13 cellular contexts compared by ENCODE assay signal in genomic region chr6:133130863-133131262, GRCh38.
DNase-seq lines count a peak whose midpoint lies in the region; ATAC-seq, FAIRE-seq and TF ChIP-seq lines count a peak whose summit lies in the region.
"Had no signal": no experiment of that assay in that cellular context is flagged by ENCODE, and none has a peak within 500 bp of the region (broad histone marks: within the 10 kb centered on the region; RNA-seq: fewer than 3 reads in every experiment).

No MANE protein-coding gene starts in this region.

- H3K36me3 Mint-ChIP-seq in MCF 10A (ENCODE audit: insufficient read depth, unreplicated experiment), result no peaks in the 10 kb centered on the region

- intact Hi-C loops in MCF 10A (cut with micrococcal nuclease) (no loop called here), HepG2 (cut with micrococcal nuclease; ENCODE audit: unreplicated experiment) (no loop called here)

- H3K4me1 ChIP-seq in BE2C (peaks cover 25% of the 10 kb centered on the region), HepG2 (ENCODE audit: insufficient read depth, low read length) (no peaks in the 10 kb centered on the region)

- TF ChIP-seq CTCF in BE2C (IDR thresholded peaks at IDR 0.05; ENCODE audit: low read depth, low read length) (no peak), MCF 10A (IDR thresholded peaks at IDR 0.05; ENCODE audit: unreplicated experiment) (no peak), HepG2 (CRISPR knock-in tag; IDR thresholded peaks at IDR 0.05) (no peak)

- H3K9me3 ChIP-seq in BE2C (no peaks in the 10 kb centered on the region), HepG2 (ENCODE audit: low read length) (no peaks in the 10 kb centered on the region)

- H3K4me3 Mint-ChIP-seq in MCF 10A (ENCODE audit: unreplicated experiment), result no peak overlapping the region

- DNase-seq in BE2C (peak; percentile 13), NCI-H1092 treated with DMSO at 0.1 percent for 48 hours (lab: John Stamatoyannopoulos, UW) (peak; percentile 41), MCF 10A (ENCODE audit: unreplicated experiment) (peak; percentile 55), HepG2 (ENCODE audit: low spot score) (peak; percentile 62), G401 (ENCODE audit: low spot score) (no peak)
- no peak for DNase-seq in activated CD8-positive, alpha-beta memory T cell treated with anti-CD3 and anti-CD28 coated beads for 24 hours
- no peak for DNase-seq in stimulated activated CD4-positive, alpha-beta T cell treated with anti-CD3 and anti-CD28 coated beads, Interleukin-1b, Interleukin-23, amount 100 ng/mL, for 48 hours
- DNase-seq: Karpas-422; left colon; RPMI8226; stimulated activated naive CD4-positive, alpha-beta T cell treated with Interleukin-2 at 50 U/mL for 16 hours had no signal

- no peaks in the 10 kb centered on the region for H3K36me3 ChIP-seq in BE2C
- no peaks in the 10 kb centered on the region for H3K36me3 ChIP-seq in HepG2 (replicated peaks in 1 of 2; ENCODE audit: control insufficient read depth in 1 of 2, insufficient read depth in 2 of 2, low read length in 2 of 2)

- in situ Hi-C loops in HepG2 (cut with HindIII; ENCODE audit: extremely low pct_ligation_motif_present, low pct_unique_long_range_greater_than_20kb), result no loop called here
- in situ Hi-C loops in G401 (cut with HindIII; ENCODE audit: low sequenced_read_pairs), result no loop called here

- no peaks in the 10 kb centered on the region for H4K20me1 ChIP-seq in HepG2 (ENCODE audit: insufficient read depth, low read length)

- no peak for TF ChIP-seq POLR2A in HepG2 (IDR thresholded peaks at IDR 0.05; ENCODE audit: insufficient read depth in 1 of 2, low read depth in 2 of 2, low read length in 2 of 2)

- peaks cover 11% of the 10 kb centered on the region for H3K4me1 Mint-ChIP-seq in MCF 10A (ENCODE audit: insufficient read depth, unreplicated experiment)

- peaks cover 11% of the 10 kb centered on the region for H3K27me3 Mint-ChIP-seq in MCF 10A (ENCODE audit: insufficient read depth, unreplicated experiment)

- ATAC-seq in HepG2 (peak; percentile 75), GM18858 (IDR thresholded peaks at IDR 0.05; ENCODE audit: unreplicated experiment) (no peak)
- ATAC-seq: left colon had no signal

- H3K4me3 ChIP-seq in BE2C (ENCODE audit: low read depth, low read length) (no peak overlapping the region), HepG2 (replicated peaks in 1 of 3; ENCODE audit: insufficient read depth in 1 of 3, low read depth in 2 of 3, low read length in 3 of 3) (no peak overlapping the region)
- H3K4me3 ChIP-seq: skin epidermis had no signal

- WGBS in HepG2 (ENCODE audit: low lambda C conversion rate), result 0% methylated on average over 2 of the region's 2 CpGs

- TF ChIP-seq RAD21 in HepG2 (CRISPR knock-in tag; IDR thresholded peaks at IDR 0.05), result no peak

- H3K79me2 ChIP-seq in HepG2 (ENCODE audit: insufficient read depth, low read length), result no peaks in the 10 kb centered on the region

- no peak overlapping the region for H3K27ac Mint-ChIP-seq in MCF 10A (ENCODE audit: low read depth, unreplicated experiment)

- H3K27ac ChIP-seq in HepG2 (ENCODE audit: extremely low read length, insufficient read depth, low read length), result no peak overlapping the region
- H3K27ac ChIP-seq: skin epidermis had no signal

- TF ChIP-seq EP300 in HepG2 (IDR thresholded peaks at IDR 0.05; ENCODE audit: low read depth in 2 of 2, low read length in 2 of 2), result no peak
- no peak for TF ChIP-seq EP300 in HepG2 (CRISPR knock-in tag; IDR thresholded peaks at IDR 0.05; ENCODE audit: borderline replicate concordance)

- BruUV-seq in MCF 10A (replicated peaks; lab: Mats Ljungman, UMichigan) (no TSS peak), HepG2 (replicated peaks; lab: Mats Ljungman, UMichigan) (no TSS peak)

- H3K9ac ChIP-seq in HepG2 (ENCODE audit: insufficient read depth, low read depth, low read length), result no peak overlapping the region

- H3K27me3 ChIP-seq in BE2C (no peaks in the 10 kb centered on the region), HepG2 (ENCODE audit: control insufficient read depth in 1 of 2, insufficient read depth in 2 of 2, low read length in 2 of 2) (peaks cover 0 to 4% of the 10 kb centered on the region in 2 experiments; a peak in 1 of 5 replicates)

- H3K9me3 Mint-ChIP-seq in MCF 10A (ENCODE audit: unreplicated experiment), result no peaks in the 10 kb centered on the region

- no peak overlapping the region for H3K4me2 ChIP-seq in HepG2 (ENCODE audit: low read depth, low read length)

- POLR2A ChIA-PET in MCF 10A (lab: Yijun Ruan, JAX), result no interaction called here
- POLR2A ChIA-PET in HepG2 (lab: Yijun Ruan, JAX), result no interaction called here

- CTCF ChIA-PET in MCF 10A (lab: Yijun Ruan, JAX), result interaction anchor here (0.6 kb wide), 2 partner anchors 10 to 368 kb away, joined by 3 to 4 read pairs; no protein-coding TSS in a partner anchor
- CTCF ChIA-PET in HepG2 (lab: Yijun Ruan, JAX; ENCODE audit: low intra/inter-chr PET ratio, low total read pairs), result no interaction called here

- no peak for FAIRE-seq in HepG2 (lab: Jason Lieb, UNC)

- no peak overlapping the region for H2AFZ ChIP-seq in HepG2 (ENCODE audit: low read length)

TF ChIP-seq in HepG2, 621 proteins besides CTCF, POLR2A, EP300 and RAD21:
- TF ChIP-seq CREB3 (CRISPR knock-in tag; IDR thresholded peaks at IDR 0.05) (no peak), ZNF7 (CRISPR knock-in tag; IDR thresholded peaks at IDR 0.05) (peak; percentile 32; the same call in 1 of the 2 replicates), FOSL2 (CRISPR knock-in tag; IDR thresholded peaks at IDR 0.05) (peak; percentile 75)
TF ChIP-seq in HepG2: peak in this region for 2.

Comparison
In these comparisons a context has a peak if more than half of its experiments do, and no peak if none do; other contexts are left out.
1. DNase-seq: peak in BE2C (single experiment), NCI-H1092 treated with DMSO at 0.1 percent for 48 hours (single experiment), MCF 10A (single experiment) and HepG2 (single experiment); none in G401 (single experiment), activated CD8-positive, alpha-beta memory T cell treated with anti-CD3 and anti-CD28 coated beads for 24 hours (single experiment) and stimulated activated CD4-positive, alpha-beta T cell treated with anti-CD3 and anti-CD28 coated beads, Interleukin-1b, Interleukin-23, amount 100 ng/mL, for 48 hours (single experiment).